In genomic region chr19:54137114-54137912, GRCh38 we compare ENCODE assay signal across 8 cellular contexts. TPM values are rescaled to one million over a fixed set of nuclear protein-coding genes. Genes with fewer than 3 reads are reported as not detected.
DNase-seq lines count a peak whose midpoint lies in the region; ATAC-seq and TF ChIP-seq lines count a peak whose summit lies in the region.

Gene CNOT3 (plus strand): TSS chr19:54137762. CDS start chr19:54142979, 5,217 bp downstream.

- peak within 1 kb of the TSS; percentile 94 for H3K4me3 Mint-ChIP-seq in activated naive CD8-positive, alpha-beta T cell

- CTCF ChIA-PET in GM10248 (lab: Yijun Ruan, JAX): interaction anchor here (0.6 to 1.5 kb wide), 9 partner anchors 9 to 942 kb away, joined by 3 to 12 read pairs (median 3); partner anchors contain the start of genes LENG1, PRPF31 and TFPT

- TF ChIP-seq CTCF in GM10248 (IDR thresholded peaks at IDR 0.05; ENCODE audit: control extremely low read depth, extremely low read depth, low read depth, missing control alignments): no peak

- POLR2A ChIA-PET in GM10248 (lab: Yijun Ruan, JAX): interaction anchor here (0.7 to 1.7 kb wide), 13 partner anchors 11 to 1262 kb away, joined by 3 to 18 read pairs (median 5); partner anchors contain the start of genes LENG1, LENG8, MBOAT7 and MYADM

- H3K4me1 Mint-ChIP-seq in activated naive CD8-positive, alpha-beta T cell (ENCODE audit: low read depth): peaks cover 45% of the 10 kb centered on the region

- no peaks in the 10 kb centered on the region for H3K9me3 Mint-ChIP-seq in activated naive CD8-positive, alpha-beta T cell (ENCODE audit: low read depth)

- no peaks in the 10 kb centered on the region for H3K27me3 Mint-ChIP-seq in activated naive CD8-positive, alpha-beta T cell

- H3K36me3 Mint-ChIP-seq in activated naive CD8-positive, alpha-beta T cell: no peaks in the 10 kb centered on the region

- H3K27ac ChIP-seq in temporal lobe (ENCODE audit: low read depth, low read length): peak within 1 kb of the TSS; percentile 81

- ATAC-seq in HG02623 (IDR thresholded peaks at IDR 0.05; ENCODE audit: unreplicated experiment): peak; percentile 74

- peak within 1 kb of the TSS; percentile 96 for H3K27ac Mint-ChIP-seq in activated naive CD8-positive, alpha-beta T cell

- DNase-seq in GM10248 (ENCODE audit: extremely low spot score) (peak; percentile 97), NCI-H1105 (lab: John Stamatoyannopoulos, UW) (peak; percentile 100), SKM-1 treated with dmso at 0.1 percent for 144 hours (lab: John Stamatoyannopoulos, UW; ENCODE audit: unreplicated experiment) (peak; percentile 95), glomerular endothelial cell (ENCODE audit: extremely low read depth, low read depth, low spot score) (peak; percentile 100), occipital lobe (lab: John Stamatoyannopoulos, UW) (peak; percentile 100)

RNA-seq across cellular contexts. Expression of gene CNOT3, which starts in this region (rescaled TPM):
- total RNA-seq in glomerular endothelial cell (19.6 and 29.5 TPM in 2 replicates), occipital lobe (4.4 TPM), temporal lobe (5.7 TPM)

Comparison
In these comparisons a context has a peak if more than half of its experiments do, and no peak if none do; other contexts are left out.
1. Peak in every context shown above with its lines: DNase-seq, ATAC-seq and H3K27ac ChIP-seq.